ENCODE assay signal across 1 cellular context in genomic region chr19:37691881-37692504, GRCh38.
A peak's percentile ranks its signal among the peaks of the same experiment; 100 is the strongest.
TF ChIP-seq lines count a peak whose summit lies in the region.

No MANE protein-coding gene starts in this region.

TF ChIP-seq in WTC11, 78 proteins besides CTCF, POLR2A, EP300 and RAD21 (continued from another document):
- TF ChIP-seq HMGXB4 (CRISPR knock-in tag; IDR thresholded peaks at IDR 0.05) (0 out of 2 replicates have a peak, but pooled peaks have one; percentile 31), GTF2I (CRISPR knock-in tag; conservative IDR thresholded peaks at IDR 0.05) (no peak), ZMAT4 (CRISPR knock-in tag; IDR thresholded peaks at IDR 0.05) (no peak), GABPB1 (CRISPR knock-in tag; IDR thresholded peaks at IDR 0.05) (peak; percentile 47; the same call in 1 of the 2 replicates), SP1 (CRISPR knock-in tag; conservative IDR thresholded peaks at IDR 0.05) (peak; percentile 27; the same call in 1 of the 2 replicates)
